Comparison of ENCODE assay signal across 17 cellular contexts in the genomic region with DNA sequence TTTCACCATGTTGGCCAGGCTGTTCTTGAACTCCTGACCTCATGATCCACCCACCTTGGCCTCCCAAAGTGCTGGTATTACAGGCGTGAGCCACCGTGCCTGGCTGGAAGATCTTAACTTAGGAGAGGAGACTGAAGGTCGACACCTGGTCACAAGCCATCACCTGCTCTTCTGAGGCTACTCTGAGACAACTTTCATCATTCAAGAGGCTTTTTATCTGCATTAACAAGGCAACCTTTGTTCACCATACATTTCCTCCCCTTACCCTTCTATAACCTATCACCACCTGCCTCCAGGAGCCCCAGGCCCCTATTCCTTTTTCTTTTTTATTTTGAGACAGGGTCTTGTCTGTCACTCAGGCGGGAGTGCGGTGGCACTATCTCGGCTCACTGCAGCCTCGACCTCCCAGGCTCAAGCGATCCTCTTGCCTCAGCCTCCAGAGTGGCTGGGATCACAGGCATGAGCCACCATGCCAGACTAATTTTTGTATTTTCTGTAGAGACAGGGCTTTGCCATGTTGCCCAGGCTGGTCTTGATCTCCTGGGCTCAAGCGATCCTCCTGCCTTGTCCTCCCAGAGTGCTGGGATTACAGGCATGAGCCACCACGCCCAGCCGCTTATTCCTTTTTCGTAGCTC. TPM values are rescaled to one million over a fixed set of nuclear protein-coding genes. Genes with fewer than 3 reads are reported as not detected.
DNase-seq lines count a peak whose midpoint lies in the region; ATAC-seq and TF ChIP-seq lines count a peak whose summit lies in the region.
"Had no signal": no experiment of that assay in that cellular context is flagged by ENCODE, and none has a peak within 500 bp of the region (broad histone marks: within the 10 kb centered on the region; RNA-seq: fewer than 3 reads in every experiment).

No MANE protein-coding gene starts in this region.

- no peak for TF ChIP-seq POLR2A in vagina (IDR thresholded peaks at IDR 0.05)

- H3K9me2 ChIP-seq in OCI-LY7 (ENCODE audit: insufficient read depth, low read length) = no peaks in the 10 kb centered on the region

- peaks cover 59% of the 10 kb centered on the region for H3K36me3 Mint-ChIP-seq in activated CD8-positive, alpha-beta T cell treated with anti-CD3 and anti-CD28 coated beads for 36 hours (ENCODE audit: low read depth)
- H3K36me3 Mint-ChIP-seq: neural progenitor cell had no signal

- POLR2A ChIA-PET in activated CD8-positive, alpha-beta T cell treated with anti-CD3 and anti-CD28 coated beads for 36 hours (lab: Charles Lee) = interaction anchor here (1.1 to 2.0 kb wide), 2 partner anchors 11 to 17 kb away, joined by 4 to 6 read pairs; no protein-coding TSS in a partner anchor
- POLR2A ChIA-PET in OCI-LY7 (lab: Charles Lee) = no interaction called here

- DNase-seq in left cardiac atrium = peak; percentile 13
- DNase-seq in Right ventricle myocardium inferior (ENCODE audit: missing footprints) = no peak
- no peak for DNase-seq in activated CD8-positive, alpha-beta T cell treated with anti-CD3 and anti-CD28 coated beads for 36 hours
- DNase-seq in lower lobe of right lung = peak; percentile 28
- DNase-seq in vagina (ENCODE audit: extremely low spot score in 2 of 2) = no peak
- no peak for DNase-seq in SW480 (ENCODE audit: low spot score)
- no peak for DNase-seq in OCI-LY7 (ENCODE audit: low spot score)
- DNase-seq: GF-D8; NCI-H1436; NCI-H226; NK-92 treated with Interleukin-12 subunit alpha and Interleukin-12 subunit beta, amount 100 ng/mL, for 24 hours; stimulated activated CD4-positive, alpha-beta T cell treated with anti-CD3 and anti-CD28 coated beads, Interleukin-15, amount 100 ng/mL, for 24 hours; substantia nigra; T-helper 17 cell had no signal

- H3K4me1 ChIP-seq in lower lobe of right lung (peaks cover 95% of the 10 kb centered on the region), vagina (peaks cover 89% of the 10 kb centered on the region), OCI-LY7 (ENCODE audit: insufficient read depth, low read length, poor library complexity, severe bottlenecking) (peaks cover 56% of the 10 kb centered on the region)

- H3K4me3 Mint-ChIP-seq in activated CD8-positive, alpha-beta T cell treated with anti-CD3 and anti-CD28 coated beads for 36 hours = peak overlapping the region; percentile 43
- H3K4me3 Mint-ChIP-seq: neural progenitor cell, T-helper 17 cell had no signal

- peaks cover 73% of the 10 kb centered on the region for H3K4me1 Mint-ChIP-seq in activated CD8-positive, alpha-beta T cell treated with anti-CD3 and anti-CD28 coated beads for 36 hours (ENCODE audit: low read depth)

- H3K9me3 Mint-ChIP-seq in activated CD8-positive, alpha-beta T cell treated with anti-CD3 and anti-CD28 coated beads for 36 hours = no peaks in the 10 kb centered on the region
- H3K9me3 Mint-ChIP-seq: neural progenitor cell had no signal

- H3K27ac ChIP-seq in lower lobe of right lung (no peak overlapping the region), vagina (peak overlapping the region; percentile 14), OCI-LY7 (ENCODE audit: low read depth, low read length, poor library complexity, severe bottlenecking) (no peak overlapping the region)
- H3K27ac ChIP-seq: coronary artery, neural progenitor cell had no signal

- no peaks in the 10 kb centered on the region for H3K79me2 ChIP-seq in OCI-LY7 (ENCODE audit: insufficient read depth, low read depth, low read length)

- H3K9me3 ChIP-seq in lower lobe of right lung (no peaks in the 10 kb centered on the region), vagina (no peaks in the 10 kb centered on the region), OCI-LY7 (ENCODE audit: low read length) (no peaks in the 10 kb centered on the region)

- no peaks in the 10 kb centered on the region for H4K20me1 ChIP-seq in OCI-LY7 (ENCODE audit: insufficient read depth, low read length)

- H3K36me3 ChIP-seq in lower lobe of right lung (peaks cover 6% of the 10 kb centered on the region), vagina (no peaks in the 10 kb centered on the region), OCI-LY7 (ENCODE audit: insufficient read depth, low read length) (no peaks in the 10 kb centered on the region)
- H3K36me3 ChIP-seq: neural progenitor cell had no signal

- H3K27me3 Mint-ChIP-seq in activated CD8-positive, alpha-beta T cell treated with anti-CD3 and anti-CD28 coated beads for 36 hours = no peaks in the 10 kb centered on the region
- H3K27me3 Mint-ChIP-seq: T-helper 17 cell had no signal

- no peak for ATAC-seq in left cardiac atrium
- ATAC-seq in Right ventricle myocardium inferior = no peak
- ATAC-seq in activated CD8-positive, alpha-beta T cell treated with anti-CD3 and anti-CD28 coated beads for 36 hours = no peak
- no peak for ATAC-seq in lower lobe of right lung
- no peak for ATAC-seq in GM18909 (IDR thresholded peaks at IDR 0.05; ENCODE audit: poor library complexity, unreplicated experiment)
- ATAC-seq: T-helper 17 cell had no signal

- H3K27me3 ChIP-seq in lower lobe of right lung (ENCODE audit: low read depth) = no peaks in the 10 kb centered on the region
- H3K27me3 ChIP-seq in vagina = no peaks in the 10 kb centered on the region
- H3K27me3 ChIP-seq: neural progenitor cell had no signal

- H2AFZ ChIP-seq in OCI-LY7 (ENCODE audit: low read length) = no peak overlapping the region
- H2AFZ ChIP-seq: neural progenitor cell had no signal

- CTCF ChIA-PET in activated CD8-positive, alpha-beta T cell treated with anti-CD3 and anti-CD28 coated beads for 36 hours (lab: Charles Lee) = interaction anchor here (1.3 kb wide), 1 partner anchor 49 kb away, joined by 4 read pairs; no protein-coding TSS in a partner anchor
- CTCF ChIA-PET in OCI-LY7 (lab: Charles Lee; ENCODE audit: unreplicated experiment) = no interaction called here

- BruUV-seq in OCI-LY7 (replicated peaks; lab: Mats Ljungman, UMichigan) = no TSS peak

- TF ChIP-seq CTCF in activated CD8-positive, alpha-beta T cell treated with anti-CD3 and anti-CD28 coated beads for 36 hours (IDR thresholded peaks at IDR 0.05) = no peak
- TF ChIP-seq CTCF in lower lobe of right lung (IDR thresholded peaks at IDR 0.05) = no peak
- TF ChIP-seq CTCF in vagina (IDR thresholded peaks at IDR 0.05) = no peak
- no peak for TF ChIP-seq CTCF in OCI-LY7 (conservative IDR thresholded peaks at IDR 0.05; ENCODE audit: low read length)

- H3K27ac Mint-ChIP-seq in activated CD8-positive, alpha-beta T cell treated with anti-CD3 and anti-CD28 coated beads for 36 hours = peak overlapping the region; percentile 86
- H3K27ac Mint-ChIP-seq: neural progenitor cell had no signal

- intact Hi-C loops in left cardiac atrium (cut with DNase I) = no loop called here
- intact Hi-C loops in Right ventricle myocardium inferior (cut with DNase I) = no loop called here
- intact Hi-C loops in activated CD8-positive, alpha-beta T cell treated with anti-CD3 and anti-CD28 coated beads for 36 hours (cut with micrococcal nuclease) = loop anchor here (10.0 kb wide), 1 partner anchor 64 kb away; no protein-coding TSS in a partner anchor
- intact Hi-C loops in lower lobe of right lung (cut with DNase I) = no loop called here
- intact Hi-C loops in vagina (cut with DNase I) = loop anchor here (5.0 kb wide), 1 partner anchor 52 kb away; no protein-coding TSS in a partner anchor
- intact Hi-C loops in OCI-LY7 (cut with micrococcal nuclease; ENCODE audit: unreplicated experiment) = no loop called here

- H3K4me3 ChIP-seq in lower lobe of right lung = no peak overlapping the region
- no peak overlapping the region for H3K4me3 ChIP-seq in vagina
- H3K4me3 ChIP-seq in OCI-LY7 (ENCODE audit: low read depth, low read length, poor library complexity, severe bottlenecking) = no peak overlapping the region
- H3K4me3 ChIP-seq: coronary artery, neural progenitor cell had no signal

- no peak overlapping the region for H3K4me2 ChIP-seq in OCI-LY7 (ENCODE audit: low read length)
- H3K4me2 ChIP-seq: neural progenitor cell had no signal

RNA-seq across cellular contexts. Expression of a gene that starts 6.2 kb away (rescaled TPM):
- total RNA-seq in left cardiac atrium (10 to 100 TPM; 76.3 to 86.0 TPM), Right ventricle myocardium inferior (78.4 TPM), lower lobe of right lung (281 TPM), vagina (111 TPM), OCI-LY7 (2022) (34.2 and 43.2 TPM in 2 replicates)
- 100 to 1,000 TPM; 108 to 110 TPM for total RNA-seq in activated CD8-positive, alpha-beta T cell treated with anti-CD3 and anti-CD28 coated beads for 36 hours
- 12.2 and 18.4 TPM in 2 replicates for total RNA-seq in OCI-LY7 (2014; rRNA removed; shearing (Covaris generic))

Comparison
In these comparisons a context has a peak if more than half of its experiments do, and no peak if none do; other contexts are left out.
1. DNase-seq: peak in left cardiac atrium (single experiment) and lower lobe of right lung (single experiment); none in Right ventricle myocardium inferior (single experiment), activated CD8-positive, alpha-beta T cell treated with anti-CD3 and anti-CD28 coated beads for 36 hours (single experiment), vagina (0 of 2), SW480 (single experiment) and OCI-LY7 (single experiment).
2. intact Hi-C loops: an anchor here in activated CD8-positive, alpha-beta T cell treated with anti-CD3 and anti-CD28 coated beads for 36 hours (10.0 kb wide) and vagina (5.0 kb wide); none called in left cardiac atrium, Right ventricle myocardium inferior, lower lobe of right lung and OCI-LY7.